ENCODE assay signal across 1 cellular context in the genomic region with DNA sequence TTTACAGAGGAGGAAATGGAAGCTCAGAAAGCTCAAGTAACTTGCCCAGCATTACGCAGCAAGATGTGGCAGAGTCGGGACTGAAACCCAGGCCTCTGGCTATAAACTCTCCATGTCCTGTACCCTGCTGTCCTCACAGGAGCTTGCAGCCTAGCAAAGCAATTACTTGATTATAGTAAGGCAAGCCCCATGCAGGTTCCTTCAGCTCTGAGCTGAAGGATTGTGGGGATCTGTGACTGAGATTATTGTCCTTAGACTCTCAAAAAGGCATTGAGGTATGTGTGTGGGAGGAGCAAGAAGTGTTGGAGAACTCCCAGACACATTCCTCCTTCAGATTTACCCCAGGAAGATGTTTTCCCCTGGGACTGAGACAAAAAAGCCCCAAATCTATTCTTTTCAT.
TF ChIP-seq lines count a peak whose summit lies in the region.

No MANE protein-coding gene starts in this region.

TF ChIP-seq in H1, 55 proteins besides CTCF, POLR2A, EP300 and RAD21:
- TF ChIP-seq YY1 (IDR thresholded peaks at IDR 0.05; ENCODE audit: low read depth, low read length) = no peak
- TF ChIP-seq SP2 (IDR thresholded peaks at IDR 0.05; ENCODE audit: low read length) = no peak
- peak; percentile 40; the same call in 1 of the 2 replicates for TF ChIP-seq TBP (IDR thresholded peaks at IDR 0.05; ENCODE audit: low read depth, low read length)
- no peak for TF ChIP-seq JUND (IDR thresholded peaks at IDR 0.05; ENCODE audit: low read length)
TF ChIP-seq in H1: peak in this region for 1.
